11 cellular contexts compared by ENCODE assay signal in genomic region chr16:19860146-19861030, GRCh38. TPM values are rescaled to one million over a fixed set of nuclear protein-coding genes. Genes with fewer than 3 reads are reported as not detected.
A peak's percentile ranks its signal among the peaks of the same experiment; 100 is the strongest.
DNase-seq lines count a peak whose midpoint lies in the region; ATAC-seq and TF ChIP-seq lines count a peak whose summit lies in the region.
"Had no signal": no experiment of that assay in that cellular context is flagged by ENCODE, and none has a peak within 500 bp of the region (broad histone marks: within the 10 kb centered on the region; RNA-seq: fewer than 3 reads in every experiment).

No MANE protein-coding gene starts in this region.

- TF ChIP-seq CTCF in omental fat pad (IDR thresholded peaks at IDR 0.05): no peak

- DNase-seq in G401 (ENCODE audit: low spot score) (peak; percentile 66), amniotic epithelial cell (ENCODE audit: low read depth) (peak; percentile 97), hepatic stellate cell (ENCODE audit: low spot score) (peak; percentile 53), putamen (ENCODE audit: low spot score) (peak; percentile 41), omental fat pad (ENCODE audit: low spot score) (no peak), T-helper 9 cell (no peak)
- no peak for DNase-seq in activated T-cell treated with anti-CD3 and anti-CD28 coated beads, Interleukin-2, amount 50 U/mL, for 1 hour
- DNase-seq: activated naive CD8-positive, alpha-beta T cell treated with anti-CD3 and anti-CD28 coated beads, Interleukin-2, amount 10 ng/mL, durations not matched to agents 7 days and 5 days; GOT3; naive B cell had no signal

- in situ Hi-C loops in G401 (cut with HindIII; ENCODE audit: low sequenced_read_pairs): no loop called here

- ATAC-seq in omental fat pad (ENCODE audit: low FRiP score) (no peak), HG03175 (IDR thresholded peaks at IDR 0.05; ENCODE audit: unreplicated experiment) (no peak)

RNA-seq across cellular contexts. Expression of gene GPRC5B, which starts 24.3 kb away (rescaled TPM):
- total RNA-seq in G401 (2014; rRNA removed; shearing (Covaris generic)): 0.88 and 2.5 TPM in 2 replicates
- total RNA-seq in omental fat pad: 10 to 100 TPM; 15.4 to 36.3 (median 30.7) TPM

Comparison
In these comparisons a context has a peak if more than half of its experiments do, and no peak if none do; other contexts are left out.
1. DNase-seq: peak in G401 (single experiment), amniotic epithelial cell (single experiment), hepatic stellate cell (single experiment) and putamen (single experiment); none in omental fat pad (single experiment), T-helper 9 cell (single experiment) and activated T-cell treated with anti-CD3 and anti-CD28 coated beads, Interleukin-2, amount 50 U/mL, for 1 hour (single experiment).